ENCODE assay signal across 7 cellular contexts in the genomic region with DNA sequence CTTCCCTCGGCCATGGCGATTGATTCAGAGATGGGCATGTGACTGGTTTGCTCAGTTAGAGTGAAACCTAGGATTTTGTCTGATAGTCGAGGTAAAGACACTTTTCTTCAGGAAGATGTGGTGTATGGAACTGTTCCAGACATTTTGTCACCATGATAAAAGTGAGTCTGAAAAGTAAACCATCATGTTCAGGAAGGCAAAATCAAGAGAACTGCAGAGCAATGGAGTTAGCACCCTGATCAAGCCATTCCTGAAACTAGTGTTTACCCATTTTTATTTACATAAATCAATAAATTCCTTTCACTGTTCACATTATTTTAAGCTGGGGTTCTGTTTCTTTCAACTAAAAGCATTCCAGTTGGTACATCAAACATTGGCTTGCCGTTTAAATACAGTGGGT. TPM values are rescaled to one million over a fixed set of nuclear protein-coding genes. Genes with fewer than 3 reads are reported as not detected.
"Had no signal": no experiment of that assay in that cellular context is flagged by ENCODE, and none has a peak within 500 bp of the region (broad histone marks: within the 10 kb centered on the region; RNA-seq: fewer than 3 reads in every experiment).

No MANE protein-coding gene starts in this region.

RNA-seq across cellular contexts. Expression of a gene that starts 53.8 kb away (rescaled TPM):
- total RNA-seq: stomach, subcutaneous adipose tissue, tibial nerve, upper lobe of right lung, urinary bladder, uterus, vagina had no signal
